Comparison of ENCODE assay signal across 15 cellular contexts in genomic region chr2:29463181-29463900, GRCh38.
DNase-seq lines count a peak whose midpoint lies in the region; ATAC-seq and TF ChIP-seq lines count a peak whose summit lies in the region.
"Had no signal": no experiment of that assay in that cellular context is flagged by ENCODE, and none has a peak within 500 bp of the region (broad histone marks: within the 10 kb centered on the region; RNA-seq: fewer than 3 reads in every experiment).

No MANE protein-coding gene starts in this region.

- H3K27me3 ChIP-seq in foreskin keratinocyte (no peaks in the 10 kb centered on the region), Karpas-422 (ENCODE audit: low read length) (no peaks in the 10 kb centered on the region)

- DNase-seq in GM04503 (ENCODE audit: low read depth) (peak; percentile 72), foreskin keratinocyte (peak; percentile 80 to 91), stromal cell of bone marrow (ENCODE audit: low read depth) (peak; percentile 59), endothelial cell (ENCODE audit: low spot score) (no peak), Karpas-422 (no peak)
- DNase-seq: activated CD4-positive, CD25-positive, alpha-beta regulatory T cell; DMS 273 treated with DMSO at 0.1 percent for 48 hours; MV-4-11; NCI-H524 treated with DMSO at 0.1 percent for 48 hours; SHP77 treated with DMSO at 0.1 percent for 48 hours; stimulated activated CD8-positive, alpha-beta memory T cell treated with anti-CD3 and anti-CD28 coated beads, Interleukin-4, amount 100 ng/mL, for 48 hours had no signal

- ATAC-seq in SK-N-SH treated with all-trans-retinoic acid at 6 μM for 48 hours (peak; percentile 89), foreskin keratinocyte (peak; percentile 86), GM18867 (IDR thresholded peaks at IDR 0.05; ENCODE audit: unreplicated experiment) (no peak)

- H3K4me3 Mint-ChIP-seq in endothelial cell (ENCODE audit: unreplicated experiment), result no peak overlapping the region
- H3K4me3 Mint-ChIP-seq: nephron had no signal

- H3K4me2 ChIP-seq in Karpas-422 (ENCODE audit: low read depth, low read length, poor library complexity, severe bottlenecking), result no peak overlapping the region

- H3K4me1 ChIP-seq in foreskin keratinocyte (peaks cover 24% of the 10 kb centered on the region), Karpas-422 (ENCODE audit: low read length) (no peaks in the 10 kb centered on the region)

- no peak overlapping the region for H3K27ac ChIP-seq in foreskin keratinocyte
- no peak overlapping the region for H3K27ac ChIP-seq in Karpas-422 (ENCODE audit: low read length)

- H3K27me3 Mint-ChIP-seq in endothelial cell (ENCODE audit: unreplicated experiment), result no peaks in the 10 kb centered on the region
- H3K27me3 Mint-ChIP-seq: brain had no signal

- H3K79me2 ChIP-seq in Karpas-422 (ENCODE audit: low read length), result no peaks in the 10 kb centered on the region

- no peaks in the 10 kb centered on the region for H3K9me3 Mint-ChIP-seq in endothelial cell (ENCODE audit: unreplicated experiment)

- no peaks in the 10 kb centered on the region for H3K36me3 Mint-ChIP-seq in endothelial cell (ENCODE audit: low read depth, unreplicated experiment)
- H3K36me3 Mint-ChIP-seq: brain had no signal

- H3K9me2 ChIP-seq in Karpas-422 (replicated peaks; ENCODE audit: insufficient read depth, low read length), result no peaks in the 10 kb centered on the region

- no peak overlapping the region for H2AFZ ChIP-seq in Karpas-422 (ENCODE audit: low read length)

- H3K4me1 Mint-ChIP-seq in endothelial cell (ENCODE audit: unreplicated experiment), result no peaks in the 10 kb centered on the region

- TF ChIP-seq CTCF in foreskin keratinocyte (conservative IDR thresholded peaks at IDR 0.05) (no peak), endothelial cell (IDR thresholded peaks at IDR 0.05; ENCODE audit: unreplicated experiment) (no peak)

- no peaks in the 10 kb centered on the region for H4K20me1 ChIP-seq in Karpas-422 (ENCODE audit: insufficient read depth, low read depth, low read length)

- H3K9me3 ChIP-seq in Karpas-422 (ENCODE audit: low read length), result no peaks in the 10 kb centered on the region

- H3K36me3 ChIP-seq in Karpas-422 (ENCODE audit: insufficient read depth, low read length), result no peaks in the 10 kb centered on the region

- no peak overlapping the region for H3K4me3 ChIP-seq in Karpas-422 (ENCODE audit: low read length)

- H3K9ac ChIP-seq in Karpas-422 (ENCODE audit: low read length), result no peak overlapping the region

- H3K27ac Mint-ChIP-seq in endothelial cell (ENCODE audit: unreplicated experiment), result no peak overlapping the region
- H3K27ac Mint-ChIP-seq: brain had no signal

TF ChIP-seq in SK-N-SH treated with all-trans-retinoic acid at 6 μM for 48 hours, 23 proteins besides CTCF, POLR2A, EP300 and RAD21:
- TF ChIP-seq GLIS3 (CRISPR knock-in tag; IDR thresholded peaks at IDR 0.05) (no peak), TCF4 (CRISPR knock-in tag; IDR thresholded peaks at IDR 0.05; ENCODE audit: borderline replicate concordance) (0 out of 2 replicates have a peak, but pooled peaks have one; percentile 16), CSRNP3 (CRISPR knock-in tag; IDR thresholded peaks at IDR 0.05) (no peak), PPARA (CRISPR knock-in tag; IDR thresholded peaks at IDR 0.05; ENCODE audit: borderline replicate concordance) (no peak), ESRRG (CRISPR knock-in tag; IDR thresholded peaks at IDR 0.05) (no peak), ARNTL (CRISPR knock-in tag; IDR thresholded peaks at IDR 0.05; ENCODE audit: borderline replicate concordance, low read depth) (no peak), ISL1 (CRISPR knock-in tag; IDR thresholded peaks at IDR 0.05) (peak; percentile 89), CREB5 (CRISPR knock-in tag; IDR thresholded peaks at IDR 0.05; ENCODE audit: low read depth) (peak; percentile 51; the same call in 1 of the 2 replicates), SNAI2 (CRISPR knock-in tag; IDR thresholded peaks at IDR 0.05) (no peak), RARB (CRISPR knock-in tag; IDR thresholded peaks at IDR 0.05) (no peak), POU6F1 (CRISPR knock-in tag; IDR thresholded peaks at IDR 0.05; ENCODE audit: borderline replicate concordance, low read depth) (no peak; the same call in 1 of the 2 replicates), TSHZ2 (CRISPR knock-in tag; IDR thresholded peaks at IDR 0.05) (no peak)
TF ChIP-seq in SK-N-SH treated with all-trans-retinoic acid at 6 μM for 48 hours: peak in this region for 3.

Comparison
In these comparisons a context has a peak if more than half of its experiments do, and no peak if none do; other contexts are left out.
1. DNase-seq: peak in GM04503 (single experiment), foreskin keratinocyte (2 of 2) and stromal cell of bone marrow (single experiment); none in endothelial cell (single experiment) and Karpas-422 (single experiment).